Comparison of ENCODE assay signal across 8 cellular contexts in the genomic region with DNA sequence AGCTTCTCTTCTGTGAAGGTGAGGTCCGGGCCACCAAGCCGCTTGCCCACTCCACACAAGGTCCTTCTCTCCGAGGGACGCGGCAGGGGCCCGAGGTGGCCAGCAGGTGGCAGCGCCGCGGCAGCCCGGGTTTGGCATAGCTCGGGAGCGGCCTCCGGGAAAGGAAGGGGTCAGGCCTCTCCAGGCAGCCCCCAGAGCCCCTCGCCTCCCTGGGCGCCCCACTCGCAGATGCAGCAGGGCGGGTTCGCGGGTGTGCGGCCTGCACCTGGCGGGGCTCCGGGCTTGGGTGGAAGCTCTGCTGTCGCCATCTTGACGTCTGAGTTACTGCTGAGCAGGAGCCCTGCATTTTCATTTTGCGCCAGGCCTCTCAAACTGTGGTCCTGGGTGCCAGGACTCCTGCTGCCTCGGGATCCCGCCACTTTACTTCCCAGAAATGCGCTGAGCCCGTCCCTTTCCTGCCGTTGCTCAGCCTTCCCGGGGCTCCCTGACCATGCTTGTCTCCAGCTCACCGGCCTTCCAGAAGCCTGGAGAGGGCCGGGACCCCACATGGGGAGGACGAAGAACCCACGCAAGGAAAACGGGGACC. TPM values are rescaled to one million over a fixed set of nuclear protein-coding genes. Genes with fewer than 3 reads are reported as not detected.
DNase-seq lines count a peak whose midpoint lies in the region; ATAC-seq, FAIRE-seq and TF ChIP-seq lines count a peak whose summit lies in the region.

No MANE protein-coding gene starts in this region.

- H3K4me3 ChIP-seq in A549 (peak overlapping the region; percentile 27), HL-60 (replicated peaks; ENCODE audit: insufficient read depth, low read length) (peak overlapping the region; percentile 11), cardiac muscle cell (no peak overlapping the region), prostate gland (peak overlapping the region; percentile 30 to 33), upper lobe of right lung (peak overlapping the region; percentile 65)

- CTCF ChIA-PET in A549 (lab: Yijun Ruan, JAX) = interaction anchor here (0.7 to 8.8 kb wide), 37 partner anchors 8 to 287 kb away, joined by 3 to 115 read pairs (median 4); partner anchors contain the start of genes NCL and TEX44

- TF ChIP-seq EP300 in A549 (IDR thresholded peaks at IDR 0.05) = no peak

- no peak for FAIRE-seq in A549 (lab: Jason Lieb, UNC)

- H3K4me3 Mint-ChIP-seq in activated naive CD8-positive, alpha-beta T cell treated with anti-CD3 and anti-CD28 coated beads for 36 hours = peak overlapping the region; percentile 84

- H3K9me3 Mint-ChIP-seq in activated naive CD8-positive, alpha-beta T cell treated with anti-CD3 and anti-CD28 coated beads for 36 hours = no peaks in the 10 kb centered on the region

- H3K27me3 ChIP-seq in HL-60 (ENCODE audit: insufficient read depth, poor library complexity, severe bottlenecking) = no peaks in the 10 kb centered on the region
- no peaks in the 10 kb centered on the region for H3K27me3 ChIP-seq in cardiac muscle cell
- no peaks in the 10 kb centered on the region for H3K27me3 ChIP-seq in prostate gland (replicated peaks; ENCODE audit: insufficient read depth)
- no peaks in the 10 kb centered on the region for H3K27me3 ChIP-seq in upper lobe of right lung

- H3K9me3 ChIP-seq in A549 (no peaks in the 10 kb centered on the region), cardiac muscle cell (ENCODE audit: low read depth) (no peaks in the 10 kb centered on the region), prostate gland (no peaks in the 10 kb centered on the region), upper lobe of right lung (no peaks in the 10 kb centered on the region)

- POLR2A ChIA-PET in A549 (lab: Yijun Ruan, JAX) = interaction anchor here (1.5 to 4.5 kb wide), 2 partner anchors 19 to 31 kb away, joined by 4 to 48 read pairs; partner anchors contain the start of gene NCL

- H3K4me2 ChIP-seq in A549 = peak overlapping the region; percentile 80

- H3K4me1 Mint-ChIP-seq in activated naive CD8-positive, alpha-beta T cell treated with anti-CD3 and anti-CD28 coated beads for 36 hours = peaks cover 8% of the 10 kb centered on the region

- peak; percentile 47 to 54 for TF ChIP-seq RAD21 in A549 (conservative IDR thresholded peaks at IDR 0.05 in 1 of 2, IDR thresholded peaks at IDR 0.05 in 1 of 2)

- H3K4me1 ChIP-seq in A549 = peaks cover 4% of the 10 kb centered on the region; the same call in 1 of the 3 replicates
- H3K4me1 ChIP-seq in cardiac muscle cell (ENCODE audit: low read depth) = no peaks in the 10 kb centered on the region
- H3K4me1 ChIP-seq in prostate gland (replicated peaks) = no peaks in the 10 kb centered on the region
- H3K4me1 ChIP-seq in upper lobe of right lung = no peaks in the 10 kb centered on the region

- TF ChIP-seq CTCF in A549 (IDR thresholded peaks at IDR 0.05) (peak; percentile 86), HL-60 (IDR thresholded peaks at IDR 0.05; ENCODE audit: insufficient read depth, low read length) (peak; percentile 53), cardiac muscle cell (IDR thresholded peaks at IDR 0.05; ENCODE audit: low read depth, low read length) (peak; percentile 96), prostate gland (IDR thresholded peaks at IDR 0.05) (peak; percentile 71 to 86 (median 82)), upper lobe of right lung (IDR thresholded peaks at IDR 0.05) (peak; percentile 94)

- H3K36me3 Mint-ChIP-seq in activated naive CD8-positive, alpha-beta T cell treated with anti-CD3 and anti-CD28 coated beads for 36 hours = peaks cover 6% of the 10 kb centered on the region

- no peak for TF ChIP-seq POLR2A in A549 (IDR thresholded peaks at IDR 0.05; ENCODE audit: low read length)
- peak; percentile 24 for TF ChIP-seq POLR2A in GM18505 (IDR thresholded peaks at IDR 0.05; ENCODE audit: borderline replicate concordance, extremely low read depth, insufficient read depth, insufficient read length)
- TF ChIP-seq POLR2A in prostate gland (IDR thresholded peaks at IDR 0.05) = no peak

- WGBS in A549 (ENCODE audit: missing lambda C conversion rate) = 20% methylated on average over 16 of the region's 36 CpGs
- WGBS in prostate gland = 43% methylated on average over 22 of the region's 36 CpGs

- DNase-seq in A549 (ENCODE audit: low read depth in 1 of 2, low spot score in 1 of 2) = peak; percentile 69 to 87
- DNase-seq in HL-60 (ENCODE audit: low read depth in 1 of 2, low spot score in 1 of 2) = peak; percentile 28 to 66
- DNase-seq in SKM-1 (lab: John Stamatoyannopoulos, UW; ENCODE audit: unreplicated experiment) = peak; percentile 32
- DNase-seq in activated naive CD8-positive, alpha-beta T cell treated with anti-CD3 and anti-CD28 coated beads for 36 hours = peak; percentile 79
- DNase-seq in cardiac muscle cell (ENCODE audit: low read depth in 1 of 2, low spot score in 1 of 2) = peak; percentile 71 to 73
- peak; percentile 41 for DNase-seq in prostate gland (ENCODE audit: low spot score)
- peak; percentile 91 for DNase-seq in upper lobe of right lung

- ATAC-seq in A549 = peak; percentile 98 to 99
- peak; percentile 82 for ATAC-seq in GM18505 (IDR thresholded peaks at IDR 0.05; ENCODE audit: unreplicated experiment)
- peak; percentile 95 for ATAC-seq in upper lobe of right lung

- H3K27ac Mint-ChIP-seq in activated naive CD8-positive, alpha-beta T cell treated with anti-CD3 and anti-CD28 coated beads for 36 hours = peak overlapping the region; percentile 91

- intact Hi-C loops in prostate gland (cut with DNase I) (loop anchor here (5.0 kb wide), 1 partner anchor 74 kb away; no protein-coding TSS in a partner anchor), upper lobe of right lung (cut with DNase I) (no loop called here)

- H3K36me3 ChIP-seq in cardiac muscle cell = no peaks in the 10 kb centered on the region
- H3K36me3 ChIP-seq in prostate gland = no peaks in the 10 kb centered on the region
- H3K36me3 ChIP-seq in upper lobe of right lung = no peaks in the 10 kb centered on the region

- H3K27me3 Mint-ChIP-seq in activated naive CD8-positive, alpha-beta T cell treated with anti-CD3 and anti-CD28 coated beads for 36 hours = no peaks in the 10 kb centered on the region

- H3K27ac ChIP-seq in A549 = peak overlapping the region; percentile 70 to 96
- H3K27ac ChIP-seq in HL-60 (replicated peaks) = peak overlapping the region; percentile 57
- H3K27ac ChIP-seq in cardiac muscle cell = no peak overlapping the region
- H3K27ac ChIP-seq in prostate gland = peak overlapping the region; percentile 58 to 65
- peak overlapping the region; percentile 90 for H3K27ac ChIP-seq in upper lobe of right lung

TF ChIP-seq in A549, 52 proteins besides CTCF, POLR2A, EP300 and RAD21:
- no peak for TF ChIP-seq CHD2 (IDR thresholded peaks at IDR 0.05; ENCODE audit: low read length, partially characterized antibody)
- no peak for TF ChIP-seq NFE2L2 (conservative IDR thresholded peaks at IDR 0.05; ENCODE audit: low read length)
- no peak for TF ChIP-seq TFCP2L1 (CRISPR knock-in tag; IDR thresholded peaks at IDR 0.05)
- peak; percentile 65 for TF ChIP-seq SMC3 (IDR thresholded peaks at IDR 0.05)
- TF ChIP-seq MYC (IDR thresholded peaks at IDR 0.05; ENCODE audit: borderline replicate concordance, low read length) = no peak
- TF ChIP-seq, protein P1, sequence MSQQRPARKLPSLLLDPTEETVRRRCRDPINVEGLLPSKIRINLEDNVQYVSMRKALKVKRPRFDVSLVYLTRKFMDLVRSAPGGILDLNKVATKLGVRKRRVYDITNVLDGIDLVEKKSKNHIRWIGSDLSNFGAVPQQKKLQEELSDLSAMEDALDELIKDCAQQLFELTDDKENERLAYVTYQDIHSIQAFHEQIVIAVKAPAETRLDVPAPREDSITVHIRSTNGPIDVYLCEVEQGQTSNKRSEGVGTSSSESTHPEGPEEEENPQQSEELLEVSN (IDR thresholded peaks at IDR 0.05; ENCODE audit: borderline replicate concordance, low read depth) = no peak
- TF ChIP-seq, protein P2, sequence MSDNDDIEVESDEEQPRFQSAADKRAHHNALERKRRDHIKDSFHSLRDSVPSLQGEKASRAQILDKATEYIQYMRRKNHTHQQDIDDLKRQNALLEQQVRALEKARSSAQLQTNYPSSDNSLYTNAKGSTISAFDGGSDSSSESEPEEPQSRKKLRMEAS (IDR thresholded peaks at IDR 0.05) = 0 out of 2 replicates have a peak, but pooled peaks have one; percentile 25
- no peak for TF ChIP-seq HEYL (CRISPR knock-in tag; IDR thresholded peaks at IDR 0.05)

RNA-seq across cellular contexts. Expression of gene NCL, which starts 18.6 kb away (rescaled TPM):
- polyA plus RNA-seq in A549 (2011; rRNA removed) (390 and 456 TPM in 2 replicates), A549 (2017; fragmentation: RNase III; extraction: RNeasy Plus Mini Kit Qiagen cat#74134 plus additional on column Dnase treatment) (745 to 805 TPM (median 766 TPM) in 3 replicates), cardiac muscle cell (527 and 558 TPM in 2 replicates)
- 237 and 279 TPM in 2 replicates for polyA plus RNA-seq in A549 (2012; cell fraction: cytosol; rRNA removed)
- polyA plus RNA-seq in A549 (2012; cell fraction: nucleus; rRNA removed) = 106 and 163 TPM in 2 replicates
- polyA minus RNA-seq in A549 (2011; rRNA and poly(A)+ RNA removed) = 112 and 119 TPM in 2 replicates
- total RNA-seq in activated naive CD8-positive, alpha-beta T cell treated with anti-CD3 and anti-CD28 coated beads for 36 hours = 1,000 to 10,000 TPM; 2,049 to 2,118 TPM
- total RNA-seq in cardiac muscle cell (202 and 222 TPM in 2 replicates), prostate gland (100 to 1,000 TPM in 1 of 2 donors, 10 to 100 TPM in 1; 92.0 to 160 TPM), upper lobe of right lung (309 TPM)

RNA-seq across cellular contexts. Expression of gene NMUR1, which starts 47.3 kb away (rescaled TPM):
- polyA plus RNA-seq in A549 (2011; rRNA removed) (0.05 TPM in 1 of 2 replicates, not detected in the other), A549 (2017; fragmentation: RNase III; extraction: RNeasy Plus Mini Kit Qiagen cat#74134 plus additional on column Dnase treatment) (not detected in 3 replicates), cardiac muscle cell (not detected in 2 replicates)
- polyA plus RNA-seq in A549 (2012; cell fraction: cytosol; rRNA removed) = 0.03 TPM in 2 replicates
- 0.05 and 0.10 TPM in 2 replicates for polyA plus RNA-seq in A549 (2012; cell fraction: nucleus; rRNA removed)
- polyA minus RNA-seq in A549 (2011; rRNA and poly(A)+ RNA removed) = not detected in 2 replicates
- total RNA-seq in activated naive CD8-positive, alpha-beta T cell treated with anti-CD3 and anti-CD28 coated beads for 36 hours = not detected
- total RNA-seq in cardiac muscle cell (0.15 TPM in 1 of 2 replicates, not detected in the other), prostate gland (1 to 10 TPM; 1.1 to 4.3 TPM), upper lobe of right lung (5.8 TPM)

Comparison
In these comparisons a context has a peak if more than half of its experiments do, and no peak if none do; other contexts are left out.
1. DNase-seq: peak in every context shown above with its lines; median percentile 91 in upper lobe of right lung; 79 in activated naive CD8-positive, alpha-beta T cell treated with anti-CD3 and anti-CD28 coated beads for 36 hours; 78 in A549; 72 in cardiac muscle cell; 47 in HL-60; 41 in prostate gland; 32 in SKM-1.